ENCODE assay signal across 12 cellular contexts in the genomic region with DNA sequence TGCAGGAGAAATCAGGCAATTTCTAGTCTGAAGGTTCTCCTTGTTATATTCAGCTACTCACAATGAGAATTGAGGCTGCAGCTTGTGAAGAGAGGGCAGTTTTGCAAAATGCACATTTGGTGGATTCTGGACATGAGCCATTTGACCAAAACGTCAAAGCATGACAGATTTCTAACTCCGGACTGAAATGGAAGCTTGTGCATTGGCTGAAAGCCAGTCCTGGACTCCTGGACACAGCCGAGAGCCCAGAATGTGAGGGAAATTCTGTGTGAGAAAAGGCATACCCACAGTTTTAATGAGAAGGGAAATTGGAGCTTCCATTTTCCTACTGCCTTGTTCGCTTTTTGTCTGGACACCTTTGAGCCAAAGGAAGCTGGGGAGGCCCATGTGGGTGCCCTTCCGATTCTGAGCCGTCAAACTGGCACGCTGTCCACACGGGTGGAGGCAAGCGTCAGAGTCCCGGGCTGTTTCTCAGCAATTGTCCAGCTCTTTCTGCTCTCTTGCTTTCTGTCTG. TPM values are rescaled to one million over a fixed set of nuclear protein-coding genes. Genes with fewer than 3 reads are reported as not detected.
DNase-seq lines count a peak whose midpoint lies in the region; ATAC-seq and TF ChIP-seq lines count a peak whose summit lies in the region.
"Had no signal": no experiment of that assay in that cellular context is flagged by ENCODE, and none has a peak within 500 bp of the region (broad histone marks: within the 10 kb centered on the region; RNA-seq: fewer than 3 reads in every experiment).

No MANE protein-coding gene starts in this region.

- H3K36me3 ChIP-seq in esophagus squamous epithelium, result no peaks in the 10 kb centered on the region

- H3K27ac ChIP-seq in esophagus squamous epithelium, result peak overlapping the region; percentile 16 to 72 (median 56)

- intact Hi-C loops in esophagus squamous epithelium (cut with DNase I), result no loop called here

- no peak for ATAC-seq in GM21723 (IDR thresholded peaks at IDR 0.05; ENCODE audit: unreplicated experiment)

- no peaks in the 10 kb centered on the region for H3K9me3 ChIP-seq in esophagus squamous epithelium

- H3K4me1 ChIP-seq in esophagus squamous epithelium, result peaks cover 3 to 21% (median 7%) of the 10 kb centered on the region in 3 donors

- peak overlapping the region in 3 of 4 donors; percentile 5 to 40 (median 6) for H3K4me3 ChIP-seq in esophagus squamous epithelium

- DNase-seq in RPMI7951 (ENCODE audit: low read depth) (peak; percentile 60), esophagus squamous epithelium (lab: John Stamatoyannopoulos, UW) (no peak), medulla oblongata (ENCODE audit: extremely low spot score) (peak; percentile 51), superior temporal gyrus (ENCODE audit: extremely low spot score) (peak; percentile 65), NCI-H510A (lab: John Stamatoyannopoulos, UW) (no peak), RKO (ENCODE audit: low spot score) (no peak), DMS114 treated with DMSO at 0.1 percent for 48 hours (lab: John Stamatoyannopoulos, UW; ENCODE audit: unreplicated experiment) (no peak)
- DNase-seq: activated CD4-positive, alpha-beta T cell treated with anti-CD3 and anti-CD28 coated beads, Interleukin-2, amount 10 ng/mL, durations not matched to agents 24 days and 14 days; activated naive CD4-positive, alpha-beta T cell treated with Interleukin-2 at 50 U/mL for 16 hours; effector CD4-positive, alpha-beta T cell; NCI-H510A treated with DMSO at 0.1 percent for 48 hours had no signal

- 47 to 68% methylated on average over 10 of the region's 10 CpGs for WGBS in esophagus squamous epithelium, 2 donors

- no peak for TF ChIP-seq CTCF in esophagus squamous epithelium (IDR thresholded peaks at IDR 0.05)

- no peaks in the 10 kb centered on the region for H3K27me3 ChIP-seq in esophagus squamous epithelium

- TF ChIP-seq POLR2A in esophagus squamous epithelium (IDR thresholded peaks at IDR 0.05), result no peak

RNA-seq across cellular contexts. Expression of gene ROCK2, which starts 23.7 kb away (rescaled TPM):
- total RNA-seq in RPMI7951 (2014; rRNA removed; shearing (Covaris generic)), result 36.6 and 45.4 TPM in 2 replicates
- 10 to 100 TPM; 15.2 to 50.5 (median 21.4) TPM for total RNA-seq in esophagus squamous epithelium

Comparison
In these comparisons a context has a peak if more than half of its experiments do, and no peak if none do; other contexts are left out.
1. DNase-seq: peak in RPMI7951 (single experiment), medulla oblongata (single experiment) and superior temporal gyrus (single experiment); none in esophagus squamous epithelium (single experiment), NCI-H510A (single experiment), RKO (single experiment) and DMS114 treated with DMSO at 0.1 percent for 48 hours (single experiment).